In genomic region chr5:133240425-133241091, GRCh38 we compare ENCODE assay signal across 8 cellular contexts.
DNase-seq lines count a peak whose midpoint lies in the region; ATAC-seq and TF ChIP-seq lines count a peak whose summit lies in the region.

No MANE protein-coding gene starts in this region.

- H3K27me3 ChIP-seq in A673 (replicated peaks; ENCODE audit: insufficient read depth, low read depth, low read length, poor library complexity) = no peaks in the 10 kb centered on the region

- H3K4me1 ChIP-seq in A673 (ENCODE audit: insufficient read depth, low read length, poor library complexity, severe bottlenecking) = peaks cover 8% of the 10 kb centered on the region

- no peak for TF ChIP-seq POLR2A in GM18505 (IDR thresholded peaks at IDR 0.05; ENCODE audit: borderline replicate concordance, extremely low read depth, insufficient read depth, insufficient read length)

- POLR2A ChIA-PET in A673 (lab: Charles Lee; ENCODE audit: low non-redundant PET) (no interaction called here), T-cell (lab: Charles Lee) (no interaction called here)

- H3K9me3 ChIP-seq in A673 (ENCODE audit: low read depth, low read length, poor library complexity, severe bottlenecking) = no peaks in the 10 kb centered on the region

- H3K27ac ChIP-seq in A673 (ENCODE audit: low read depth, low read length, poor library complexity, severe bottlenecking) = no peak overlapping the region

- DNase-seq in A673 (ENCODE audit: low spot score) (peak; percentile 84), T-cell (peak in 1 of 34 experiments; percentile 24), fibroblast of the conjunctiva (ENCODE audit: low read depth) (peak; percentile 75), pons (ENCODE audit: low spot score) (no peak), Kasumi-1 (lab: John Stamatoyannopoulos, UW) (no peak)
- peak in 3 of 4 experiments; percentile 5 to 26 (median 13) for DNase-seq in stimulated activated CD4-positive, alpha-beta T cell treated with anti-CD3 and anti-CD28 coated beads, Interleukin-1b, Interleukin-23, amount 100 ng/mL, for 24 hours (ENCODE audit: low read depth in 4 of 4, low spot score in 1 of 4)

- no peaks in the 10 kb centered on the region for H3K27me3 Mint-ChIP-seq in T-cell

- CTCF ChIA-PET in A673 (lab: Charles Lee) = interaction anchor here (0.5 kb wide), 1 partner anchor 135 kb away, joined by 5 read pairs; no protein-coding TSS in a partner anchor
- CTCF ChIA-PET in T-cell (lab: Charles Lee) = no interaction called here

- H3K4me3 Mint-ChIP-seq in T-cell = no peak overlapping the region

- intact Hi-C loops in A673 (cut with micrococcal nuclease; ENCODE audit: unreplicated experiment) = no loop called here

- H3K4me1 Mint-ChIP-seq in T-cell = peaks cover 14 to 27% (median 15%) of the 10 kb centered on the region in 3 donors

- H3K27ac Mint-ChIP-seq in T-cell = no peak overlapping the region

- no peaks in the 10 kb centered on the region for H3K36me3 Mint-ChIP-seq in T-cell

- H3K9me3 Mint-ChIP-seq in T-cell = no peaks in the 10 kb centered on the region

- no TSS peak for BruUV-seq in A673 (replicated peaks; lab: Mats Ljungman, UMichigan)

- no peak for TF ChIP-seq CTCF in A673 (conservative IDR thresholded peaks at IDR 0.05; ENCODE audit: low read depth, low read length)

- no peaks in the 10 kb centered on the region for H3K36me3 ChIP-seq in A673 (ENCODE audit: insufficient read depth, low read length, poor library complexity, severe bottlenecking)

- no peak overlapping the region for H3K4me3 ChIP-seq in A673 (ENCODE audit: low read depth, low read length, poor library complexity, severe bottlenecking)

- ATAC-seq in GM18505 (IDR thresholded peaks at IDR 0.05; ENCODE audit: unreplicated experiment) (peak; percentile 67), HG03378 (IDR thresholded peaks at IDR 0.05; ENCODE audit: unreplicated experiment) (peak; percentile 51), T-cell (replicated peaks in 1 of 4) (peak in 3 of 4 experiments; percentile 40 to 57 (median 51))

Comparison
In these comparisons a context has a peak if more than half of its experiments do, and no peak if none do; other contexts are left out.
1. DNase-seq: peak in A673 (single experiment), fibroblast of the conjunctiva (single experiment) and stimulated activated CD4-positive, alpha-beta T cell treated with anti-CD3 and anti-CD28 coated beads, Interleukin-1b, Interleukin-23, amount 100 ng/mL, for 24 hours (3 of 4); none in pons (single experiment) and Kasumi-1 (0 of 2).
2. Peak in every context shown above with its lines, with median percentiles within 50 percentile points of each other: ATAC-seq.